Comparison of ENCODE assay signal across 5 cellular contexts in the genomic region with DNA sequence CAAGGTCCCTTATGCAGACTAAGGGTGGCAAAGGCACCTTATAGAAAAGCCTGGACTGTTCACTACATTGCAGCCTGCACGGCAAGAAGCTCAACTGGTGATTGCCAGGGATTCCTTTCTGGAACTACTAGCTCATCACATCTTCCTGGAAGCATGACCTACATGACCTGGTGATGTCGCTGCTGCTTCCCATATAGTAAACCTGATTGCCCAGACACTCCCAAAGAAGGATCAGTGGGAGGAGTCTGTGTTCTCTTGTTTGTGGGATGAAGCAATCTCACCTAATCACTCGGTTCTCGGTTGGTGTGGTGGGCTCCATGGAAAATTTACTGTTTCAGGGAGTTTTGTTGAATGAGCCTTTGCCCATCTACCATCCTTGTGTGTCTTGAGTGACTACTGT.
DNase-seq lines count a peak whose midpoint lies in the region; ATAC-seq, FAIRE-seq and TF ChIP-seq lines count a peak whose summit lies in the region.
"Not testable (repeated sequence)": the region's sequence is repeated elsewhere in the genome, so short reads cannot be mapped to it uniquely, and the experiment has no call there.

No MANE protein-coding gene starts in this region.

- H3K27me3 Mint-ChIP-seq in astrocyte (ENCODE audit: low read depth, unreplicated experiment) = not testable (repeated sequence)

- H2BK15ac ChIP-seq in H1 (ENCODE audit: low read length) = not testable (repeated sequence)

- peak; percentile 36 for ATAC-seq in mucosa of descending colon

- H3K4me2 ChIP-seq in DOHH2 (ENCODE audit: low read length); astrocyte (ENCODE audit: low read length); H1 (ENCODE audit: insufficient read depth in 1 of 2, low read depth in 2 of 2, low read length in 2 of 2): not testable (repeated sequence)

- TF ChIP-seq EP300 in H1 (IDR thresholded peaks at IDR 0.05; ENCODE audit: borderline replicate concordance in 1 of 2, low read depth in 2 of 2, low read length in 2 of 2) = not testable (repeated sequence)

- H2BK12ac ChIP-seq in H1 (ENCODE audit: low read depth, low read length) = not testable (repeated sequence)

- POLR2A ChIA-PET in H1 (lab: Charles Lee; ENCODE audit: partially characterized antibody) = not testable (repeated sequence)

- not testable (repeated sequence) for H3K79me1 ChIP-seq in H1 (ENCODE audit: low read depth, low read length)

- H3F3A ChIP-seq in DOHH2 (ENCODE audit: control insufficient read depth, insufficient read depth) = not testable (repeated sequence)

- not testable (repeated sequence) for H4K91ac ChIP-seq in H1 (replicated peaks; ENCODE audit: insufficient read length, low read length)

- not testable (repeated sequence) for H4K20me1 ChIP-seq in DOHH2 (ENCODE audit: control insufficient read depth, insufficient read depth, low read depth, low read length); astrocyte (ENCODE audit: insufficient read depth, low read length); H1 (replicated peaks in 1 of 2; ENCODE audit: control insufficient read depth in 1 of 2, insufficient read depth in 2 of 2, low read length in 2 of 2)

- TF ChIP-seq RAD21 in H1 (IDR thresholded peaks at IDR 0.05 in 1 of 2, conservative IDR thresholded peaks at IDR 0.05 in 1 of 2; ENCODE audit: low read depth in 2 of 2, low read length in 2 of 2) = not testable (repeated sequence)

- H3K18ac ChIP-seq in H1 (ENCODE audit: extremely low read depth, low read length) = not testable (repeated sequence)

- FAIRE-seq in GM19239 (lab: Jason Lieb, UNC) (peak; percentile 80), astrocyte (lab: Jason Lieb, UNC) (peak; percentile 88), H1 (lab: Jason Lieb, UNC) (peak; percentile 96)

- not testable (repeated sequence) for H2AFZ ChIP-seq in astrocyte (ENCODE audit: low read depth, low read length); H1 (ENCODE audit: low read length)

- intact Hi-C loops in mucosa of descending colon (cut with DNase I, micrococcal nuclease) = not testable (repeated sequence)

- H3K4ac ChIP-seq in H1 (replicated peaks; ENCODE audit: insufficient read length, low read depth, low read length) = not testable (repeated sequence)

- not testable (repeated sequence) for H3K23ac ChIP-seq in H1 (ENCODE audit: insufficient read length)

- CTCF ChIA-PET in H1 (lab: Charles Lee; ENCODE audit: partially characterized antibody) = not testable (repeated sequence)

- not testable (repeated sequence) for H2BK120ac ChIP-seq in H1 (replicated peaks; ENCODE audit: low read depth, low read length)

- H3K9ac ChIP-seq in astrocyte (ENCODE audit: low read length); H1 (replicated peaks in 1 of 4; ENCODE audit: extremely low read depth in 1 of 4, low read depth in 3 of 4, low read length in 3 of 4): not testable (repeated sequence)

- not testable (repeated sequence) for H2AK5ac ChIP-seq in H1 (ENCODE audit: low read depth, low read length)

- not testable (repeated sequence) for H3K14ac ChIP-seq in H1 (ENCODE audit: insufficient read length)

- not testable (repeated sequence) for H4K8ac ChIP-seq in H1 (ENCODE audit: extremely low read depth, insufficient read depth, low read length)

- H3K36me3 Mint-ChIP-seq in astrocyte (ENCODE audit: low read depth, unreplicated experiment) = not testable (repeated sequence)

- not testable (repeated sequence) for H3K23me2 ChIP-seq in H1 (ENCODE audit: low read depth, low read length)

- not testable (repeated sequence) for H3K4me1 Mint-ChIP-seq in astrocyte (ENCODE audit: low read depth, unreplicated experiment)

- WGBS in H1 (ENCODE audit: extremely low coverage in 1 of 2, insufficient coverage in 1 of 2, insufficient read length in 1 of 2, insufficient replicate concordance in 2 of 2, low coverage in 1 of 2, low lambda C conversion rate in 2 of 2, missing lambda C conversion rate in 1 of 2), 2 experiments = no CpG with 5 or more reads among the region's 4 CpGs

- not testable (repeated sequence) for DNase-seq in GM19239 (ENCODE audit: insufficient read length, low spot score); astrocyte (ENCODE audit: low read depth); H1 (ENCODE audit: low read depth in 1 of 2, low spot score in 2 of 2); mucosa of descending colon

- not testable (repeated sequence) for H3K4me1 ChIP-seq in DOHH2 (ENCODE audit: control insufficient read depth, low read length); astrocyte (ENCODE audit: insufficient read depth, low read length); H1 (replicated peaks in 1 of 4; ENCODE audit: control insufficient read depth in 3 of 4, insufficient read depth in 4 of 4, low read length in 3 of 4); mucosa of descending colon (ENCODE audit: low read depth)

- H4K5ac ChIP-seq in H1 (ENCODE audit: insufficient read length, low read depth, low read length) = not testable (repeated sequence)

- not testable (repeated sequence) for H3K9me3 ChIP-seq in DOHH2 (ENCODE audit: control insufficient read depth, insufficient read depth, low read length); astrocyte (ENCODE audit: insufficient read depth, low read depth, low read length); H1 (ENCODE audit: insufficient read depth in 2 of 2, low read depth in 1 of 2, low read length in 1 of 2); mucosa of descending colon

- not testable (repeated sequence) for H3K56ac ChIP-seq in H1 (replicated peaks; ENCODE audit: insufficient read length, low read depth, low read length)

- H2BK20ac ChIP-seq in H1 (ENCODE audit: low read length) = not testable (repeated sequence)

- H3K27ac Mint-ChIP-seq in astrocyte (ENCODE audit: unreplicated experiment) = not testable (repeated sequence)

- not testable (repeated sequence) for H3K79me2 ChIP-seq in DOHH2 (ENCODE audit: control insufficient read depth, low read length); astrocyte (ENCODE audit: insufficient read depth, low read length); H1 (ENCODE audit: control insufficient read depth in 1 of 2, insufficient read depth in 2 of 2, low read length in 2 of 2)

- TF ChIP-seq POLR2A in H1 (IDR thresholded peaks at IDR 0.05; ENCODE audit: control extremely low read depth in 1 of 2, low read depth in 2 of 2, low read length in 2 of 2) = not testable (repeated sequence)

- H3K9me3 Mint-ChIP-seq in astrocyte (ENCODE audit: unreplicated experiment) = not testable (repeated sequence)

- peak overlapping the region; percentile 37; the same call in 1 of the 2 replicates for H3K27ac ChIP-seq in DOHH2 (ENCODE audit: low read depth, low read length)
- not testable (repeated sequence) for H3K27ac ChIP-seq in astrocyte (ENCODE audit: low read depth, low read length); H1 (ENCODE audit: low read depth, low read length)

- H3K27me3 ChIP-seq in DOHH2 (ENCODE audit: control insufficient read depth, low read length); astrocyte (ENCODE audit: insufficient read depth, low read length); H1 (replicated peaks in 1 of 4; ENCODE audit: control insufficient read depth in 3 of 4, extremely low read depth in 1 of 4, insufficient read depth in 3 of 4, low read length in 3 of 4): not testable (repeated sequence)

- not testable (repeated sequence) for TF ChIP-seq CTCF in DOHH2 (IDR thresholded peaks at IDR 0.05; ENCODE audit: low read depth, low read length, poor library complexity, severe bottlenecking); astrocyte (IDR thresholded peaks at IDR 0.05; ENCODE audit: insufficient read depth, low read depth, low read length); H1 (IDR thresholded peaks at IDR 0.05; ENCODE audit: control extremely low read depth in 1 of 3, insufficient read depth in 1 of 3, low read depth in 1 of 3, low read length in 3 of 3); mucosa of descending colon (IDR thresholded peaks at IDR 0.05)

- H3K9me2 ChIP-seq in DOHH2 (replicated peaks; ENCODE audit: control insufficient read depth, low read length) = not testable (repeated sequence)

- not testable (repeated sequence) for H3K4me3 ChIP-seq in DOHH2 (ENCODE audit: low read length); astrocyte (ENCODE audit: insufficient read depth, low read depth, low read length); H1 (ENCODE audit: extremely low read depth in 1 of 4, insufficient read depth in 2 of 4, low read depth in 3 of 4, low read length in 4 of 4); mucosa of descending colon

- H2BK5ac ChIP-seq in H1 (ENCODE audit: low read depth, low read length) = not testable (repeated sequence)

- not testable (repeated sequence) for H3K36me3 ChIP-seq in DOHH2 (ENCODE audit: control insufficient read depth, low read length); astrocyte (ENCODE audit: insufficient read depth, low read length); H1 (ENCODE audit: control insufficient read depth in 2 of 4, insufficient read depth in 4 of 4, low read length in 3 of 4); mucosa of descending colon (ENCODE audit: low read depth)

- H3K4me3 Mint-ChIP-seq in astrocyte (ENCODE audit: unreplicated experiment) = not testable (repeated sequence)
